ENCODE assay signal across 9 cellular contexts in genomic region chr3:15860014-15860934, GRCh38.
DNase-seq lines count a peak whose midpoint lies in the region; FAIRE-seq and TF ChIP-seq lines count a peak whose summit lies in the region.
"Had no signal": no experiment of that assay in that cellular context is flagged by ENCODE, and none has a peak within 500 bp of the region (broad histone marks: within the 10 kb centered on the region; RNA-seq: fewer than 3 reads in every experiment).

No MANE protein-coding gene starts in this region.

- H3K9me1 ChIP-seq in keratinocyte (ENCODE audit: control insufficient read depth, extremely low read depth, insufficient read depth, low read length) = no peaks in the 10 kb centered on the region

- TF ChIP-seq CTCF in SK-N-SH (IDR thresholded peaks at IDR 0.05) (no peak; the same call in 1 of the 2 replicates), cardiac fibroblast (IDR thresholded peaks at IDR 0.05; ENCODE audit: low read depth, low read length) (no peak), keratinocyte (optimal IDR thresholded peaks at IDR 0.05 in 1 of 3, IDR thresholded peaks at IDR 0.05 in 1 of 3, conservative IDR thresholded peaks at IDR 0.05 in 1 of 3; ENCODE audit: extremely low read depth in 1 of 3, insufficient read depth in 2 of 3, low read length in 3 of 3) (peak in 1 of 3 experiments; percentile 0), smooth muscle cell (IDR thresholded peaks at IDR 0.05; ENCODE audit: borderline replicate concordance, insufficient read depth, poor library complexity, severe bottlenecking) (no peak)

- CTCF ChIA-PET in SK-N-SH (lab: Yijun Ruan, JAX) = no interaction called here

- TF ChIP-seq RAD21 in Ishikawa (IDR thresholded peaks at IDR 0.05; ENCODE audit: low read depth) (peak; percentile 7; the same call in 1 of the 2 replicates), SK-N-SH (IDR thresholded peaks at IDR 0.05; ENCODE audit: low read length) (no peak)

- H3K9me2 ChIP-seq in GM23248 (ENCODE audit: insufficient read depth) (no peaks in the 10 kb centered on the region), SK-N-SH (no peaks in the 10 kb centered on the region)

- H3K27me3 ChIP-seq in GM23248 (replicated peaks; ENCODE audit: insufficient read depth) (no peaks in the 10 kb centered on the region), SK-N-SH (ENCODE audit: insufficient read depth) (no peaks in the 10 kb centered on the region), keratinocyte (ENCODE audit: control insufficient read depth, extremely low read depth, insufficient read depth, low read length) (no peaks in the 10 kb centered on the region), smooth muscle cell (ENCODE audit: low read depth) (no peaks in the 10 kb centered on the region)

- dilution Hi-C loops in keratinocyte (cut with MboI; ENCODE audit: extremely low pct_ligation_motif_present, low sequenced_read_pairs) = no loop called here

- H3K9ac ChIP-seq in GM23248 (peak overlapping the region; percentile 80), SK-N-SH (peak overlapping the region; percentile 82), keratinocyte (ENCODE audit: control insufficient read depth, extremely low read depth, insufficient read depth, low read length) (peak overlapping the region; percentile 86), smooth muscle cell (ENCODE audit: low read depth) (no peak overlapping the region)

- peak overlapping the region; percentile 98 for H3K4me3 ChIP-seq in GM23248
- peak overlapping the region; percentile 82 to 93 for H3K4me3 ChIP-seq in SK-N-SH (ENCODE audit: low read depth in 2 of 2, low read length in 1 of 2)
- peak overlapping the region; percentile 79 to 84 for H3K4me3 ChIP-seq in cardiac fibroblast (replicated peaks in 1 of 2; ENCODE audit: low read depth in 2 of 2, low read length in 2 of 2)
- H3K4me3 ChIP-seq in keratinocyte (ENCODE audit: control insufficient read depth in 2 of 3, extremely low read depth in 1 of 3, insufficient read depth in 2 of 3, low read depth in 1 of 3, low read length in 3 of 3) = peak overlapping the region; percentile 78 to 90 (median 82)
- H3K4me3 ChIP-seq in smooth muscle cell = peak overlapping the region; percentile 91

- H3K4me1 ChIP-seq in GM23248 (ENCODE audit: insufficient read depth) = peaks cover 6% of the 10 kb centered on the region; the same call in 1 of the 2 replicates
- H3K4me1 ChIP-seq in SK-N-SH (ENCODE audit: control insufficient read depth in 1 of 2, insufficient read depth in 2 of 2, low read depth in 1 of 2, low read length in 1 of 2) = peaks cover 0 to 5% of the 10 kb centered on the region in 2 experiments; a peak in 2 of 4 replicates
- H3K4me1 ChIP-seq in keratinocyte (ENCODE audit: control insufficient read depth, extremely low read depth, insufficient read depth, low read length) = peaks cover 14% of the 10 kb centered on the region
- peaks cover 9% of the 10 kb centered on the region for H3K4me1 ChIP-seq in smooth muscle cell (ENCODE audit: low read depth)

- WGBS in GM23248 (ENCODE audit: low coverage in 1 of 2, low lambda C conversion rate in 2 of 2, missing lambda C conversion rate in 2 of 2), 2 experiments = 2% methylated on average over 21 to 52 of the region's 55 CpGs
- WGBS in SK-N-SH (ENCODE audit: low lambda C conversion rate) = 2% methylated on average over 36 of the region's 55 CpGs
- 4% methylated on average over 27 of the region's 55 CpGs for WGBS in smooth muscle cell (ENCODE audit: low lambda C conversion rate)

- H3K79me2 ChIP-seq in GM23248 (ENCODE audit: insufficient read depth) (peaks cover 38% of the 10 kb centered on the region), SK-N-SH (ENCODE audit: insufficient read depth) (peaks cover 60% of the 10 kb centered on the region), keratinocyte (ENCODE audit: control insufficient read depth, insufficient read depth, low read length) (peaks cover 40% of the 10 kb centered on the region), smooth muscle cell (ENCODE audit: low read depth) (peaks cover 34% of the 10 kb centered on the region)

- FAIRE-seq in keratinocyte (lab: Jason Lieb, UNC) = no peak
- FAIRE-seq: A204.1 had no signal

- H4K20me1 ChIP-seq in GM23248 (ENCODE audit: insufficient read depth) (no peaks in the 10 kb centered on the region), SK-N-SH (ENCODE audit: insufficient read depth) (peaks cover 12% of the 10 kb centered on the region; the same call in 1 of the 2 replicates), keratinocyte (ENCODE audit: control insufficient read depth, extremely low read depth, insufficient read depth, low read length) (no peaks in the 10 kb centered on the region), smooth muscle cell (ENCODE audit: low read depth) (peaks cover 4% of the 10 kb centered on the region)

- POLR2A ChIA-PET in SK-N-SH (lab: Yijun Ruan, JAX) = interaction anchor here (0.9 to 1.1 kb wide), 3 partner anchors 8 to 258 kb away, joined by 3 read pairs; partner anchors contain the start of genes BTD and HACL1

- no peaks in the 10 kb centered on the region for H3K9me3 ChIP-seq in GM23248 (ENCODE audit: low read depth)
- H3K9me3 ChIP-seq in SK-N-SH = peaks cover under 1% of the 10 kb centered on the region; the same call in 1 of the 2 replicates
- no peaks in the 10 kb centered on the region for H3K9me3 ChIP-seq in keratinocyte (ENCODE audit: control insufficient read depth, low read depth, low read length)
- H3K9me3 ChIP-seq in smooth muscle cell (replicated peaks; ENCODE audit: low read depth) = no peaks in the 10 kb centered on the region

- in situ Hi-C loops in GM23248 (cut with MboI) = no loop called here

- H3K4me2 ChIP-seq in GM23248 (ENCODE audit: unreplicated experiment) = peak overlapping the region; percentile 92
- peak overlapping the region; percentile 75 for H3K4me2 ChIP-seq in SK-N-SH
- peak overlapping the region; percentile 86 for H3K4me2 ChIP-seq in keratinocyte (ENCODE audit: control insufficient read depth, extremely low read depth, insufficient read depth, low read depth, low read length)
- H3K4me2 ChIP-seq in smooth muscle cell = peak overlapping the region; percentile 92

- DNase-seq in DMS53 (lab: John Stamatoyannopoulos, UW) = peak; percentile 85
- no peak for DNase-seq in DMS53 treated with DMSO at 0.1 percent for 48 hours (lab: John Stamatoyannopoulos, UW; ENCODE audit: unreplicated experiment)
- peak; percentile 72 for DNase-seq in GM23248
- DNase-seq in SK-N-SH = peak; percentile 58
- peak; percentile 25 to 33 for DNase-seq in cardiac fibroblast (ENCODE audit: low read depth in 2 of 2)
- no peak for DNase-seq in keratinocyte (ENCODE audit: low read depth, low spot score)
- no peak for DNase-seq in smooth muscle cell (lab: John Stamatoyannopoulos, UW; ENCODE audit: unreplicated experiment)

- H3K27ac ChIP-seq in GM23248 (peak overlapping the region; percentile 43), SK-N-SH (ENCODE audit: low read depth in 2 of 2, low read length in 1 of 2) (peak overlapping the region; percentile 78 to 95), keratinocyte (ENCODE audit: control insufficient read depth, insufficient read depth, low read length) (peak overlapping the region; percentile 67), smooth muscle cell (ENCODE audit: low read depth) (no peak overlapping the region)

- TF ChIP-seq EP300 in Ishikawa (IDR thresholded peaks at IDR 0.05; ENCODE audit: borderline replicate concordance) (no peak), SK-N-SH (IDR thresholded peaks at IDR 0.05; ENCODE audit: borderline replicate concordance in 1 of 2, low read depth in 1 of 2, low read length in 1 of 2) (no peak)

- H3K36me3 ChIP-seq in GM23248 (ENCODE audit: low read depth) (no peaks in the 10 kb centered on the region), SK-N-SH (replicated peaks in 1 of 2; ENCODE audit: control insufficient read depth in 1 of 2, insufficient read depth in 2 of 2, low read length in 1 of 2) (peaks cover 0 to 6% of the 10 kb centered on the region in 2 experiments), keratinocyte (ENCODE audit: control insufficient read depth in 2 of 2, extremely low read depth in 1 of 2, insufficient read depth in 2 of 2, low read length in 2 of 2) (no peaks in the 10 kb centered on the region), smooth muscle cell (ENCODE audit: low read depth) (no peaks in the 10 kb centered on the region)

- H3F3A ChIP-seq in GM23248 (ENCODE audit: insufficient read depth) = 0 out of 2 replicates have a peak, but pooled peaks cover 11% of the 10 kb centered on the region
- peaks cover 7% of the 10 kb centered on the region for H3F3A ChIP-seq in SK-N-SH (replicated peaks; ENCODE audit: insufficient read depth)
- H3F3A ChIP-seq in smooth muscle cell (ENCODE audit: low read depth) = peaks cover 7% of the 10 kb centered on the region

- H2AFZ ChIP-seq in GM23248 (peak overlapping the region; percentile 90), SK-N-SH (ENCODE audit: low read depth) (peak overlapping the region; percentile 26), keratinocyte (ENCODE audit: control insufficient read depth, low read length) (peak overlapping the region; percentile 86), smooth muscle cell (ENCODE audit: low read depth) (peak overlapping the region; percentile 90)

TF ChIP-seq in Ishikawa, 13 proteins besides CTCF, POLR2A, EP300 and RAD21 (continues in another document):
- TF ChIP-seq YY1 (IDR thresholded peaks at IDR 0.05; ENCODE audit: low read depth) = no peak
- TF ChIP-seq ZBTB7A (IDR thresholded peaks at IDR 0.05; ENCODE audit: low read depth) = peak; percentile 83
- peak; percentile 1; the same call in 1 of the 2 replicates for TF ChIP-seq NFIC (IDR thresholded peaks at IDR 0.05)
- TF ChIP-seq TEAD4 (IDR thresholded peaks at IDR 0.05) = no peak
- TF ChIP-seq FOXM1 (IDR thresholded peaks at IDR 0.05; ENCODE audit: borderline replicate concordance, low read depth) = no peak

TF ChIP-seq in SK-N-SH, 30 proteins besides CTCF, POLR2A, EP300 and RAD21 (continues in another document):
- no peak for TF ChIP-seq FOXJ3 (CRISPR knock-in tag; IDR thresholded peaks at IDR 0.05)
- TF ChIP-seq MEF2A (IDR thresholded peaks at IDR 0.05; ENCODE audit: borderline replicate concordance, low read depth) = no peak
- TF ChIP-seq GATA2 (CRISPR knock-in tag; IDR thresholded peaks at IDR 0.05) = no peak
- TF ChIP-seq, protein P1, sequence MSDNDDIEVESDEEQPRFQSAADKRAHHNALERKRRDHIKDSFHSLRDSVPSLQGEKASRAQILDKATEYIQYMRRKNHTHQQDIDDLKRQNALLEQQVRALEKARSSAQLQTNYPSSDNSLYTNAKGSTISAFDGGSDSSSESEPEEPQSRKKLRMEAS (IDR thresholded peaks at IDR 0.05; ENCODE audit: low read depth) = peak; percentile 92
- peak; percentile 80 for TF ChIP-seq MXI1 (IDR thresholded peaks at IDR 0.05; ENCODE audit: low read depth, low read length)

Comparison
In these comparisons a context has a peak if more than half of its experiments do, and no peak if none do; other contexts are left out.
1. DNase-seq: peak in DMS53 (single experiment), GM23248 (single experiment), SK-N-SH (single experiment) and cardiac fibroblast (2 of 2); none in DMS53 treated with DMSO at 0.1 percent for 48 hours (single experiment), keratinocyte (single experiment) and smooth muscle cell (single experiment).
2. H2AFZ ChIP-seq: peak in every context shown above with its lines; median percentile 90 in GM23248; 90 in smooth muscle cell; 86 in keratinocyte; 26 in SK-N-SH.
3. Peak in every context shown above with its lines, with median percentiles within 50 percentile points of each other: H3K4me2 ChIP-seq and H3K4me3 ChIP-seq.